In genomic region chr22:19927696-19928095, GRCh38 we compare ENCODE assay signal across 28 cellular contexts.
"Had no signal": no experiment of that assay in that cellular context is flagged by ENCODE, and none has a peak within 500 bp of the region (broad histone marks: within the 10 kb centered on the region; RNA-seq: fewer than 3 reads in every experiment).

No MANE protein-coding gene starts in this region.

- H3K79me2 ChIP-seq: parathyroid adenoma had no signal

- H3K4me1 Mint-ChIP-seq: nephron; neural progenitor cell; stimulated activated memory B cell treated with anti-CD40 and anti-IgM and Interleukin-4, amounts not matched to agents 10 μg/mL and 1 μg/mL and 100 μg/mL, for 72 hours; stimulated activated naive CD8-positive, alpha-beta T cell treated with anti-CD3 and anti-CD28 coated beads, Interleukin-15, amount 100 ng/mL, for 72 hours had no signal

- H2AFZ ChIP-seq: neural progenitor cell, parathyroid adenoma had no signal

- H3K27ac ChIP-seq: neural progenitor cell, ovary, parathyroid adenoma, psoas muscle, right lobe of liver, sigmoid colon, suprapubic skin, testis, tibial artery, transverse colon, upper lobe of right lung, uterus had no signal

- H3K4me1 ChIP-seq: neural progenitor cell, right lobe of liver, sigmoid colon, testis, tibial artery, transverse colon, uterus had no signal

- H3K36me3 Mint-ChIP-seq: natural killer cell, neural progenitor cell, type B pancreatic cell had no signal

- H3K9me3 Mint-ChIP-seq: natural killer cell; nephron; neural progenitor cell; stimulated activated memory B cell treated with anti-CD40 and anti-IgM and Interleukin-4, amounts not matched to agents 10 μg/mL and 1 μg/mL and 100 μg/mL, for 72 hours; stimulated activated naive CD8-positive, alpha-beta T cell treated with anti-CD3 and anti-CD28 coated beads, Interleukin-15, amount 100 ng/mL, for 72 hours; type B pancreatic cell had no signal

- H3K27me3 Mint-ChIP-seq: progenitor cell of endocrine pancreas; stimulated activated memory B cell treated with anti-CD40 and anti-IgM and Interleukin-4, amounts not matched to agents 10 μg/mL and 1 μg/mL and 100 μg/mL, for 72 hours; stimulated activated naive CD8-positive, alpha-beta T cell treated with anti-CD3 and anti-CD28 coated beads, Interleukin-15, amount 100 ng/mL, for 72 hours; type B pancreatic cell had no signal

- H3K4me2 ChIP-seq: neural progenitor cell had no signal

- ATAC-seq: natural killer cell; psoas muscle; right cardiac atrium; stimulated activated memory B cell treated with anti-CD40 and anti-IgM and Interleukin-4, amounts not matched to agents 10 μg/mL and 1 μg/mL and 100 μg/mL, for 72 hours; stimulated activated naive CD8-positive, alpha-beta T cell treated with anti-CD3 and anti-CD28 coated beads, Interleukin-15, amount 100 ng/mL, for 72 hours; stimulated activated naive CD8-positive, alpha-beta T cell treated with anti-CD3 and anti-CD28 coated beads, Interleukin-15, Interleukin-2, amounts not matched to agents 100 U/mL and 50 U/mL, for 24 hours had no signal

- H3K36me3 ChIP-seq: neural progenitor cell, ovary, transverse colon, upper lobe of right lung, uterus had no signal

- H3K4me3 Mint-ChIP-seq: natural killer cell; nephron; neural progenitor cell; stimulated activated memory B cell treated with anti-CD40 and anti-IgM and Interleukin-4, amounts not matched to agents 10 μg/mL and 1 μg/mL and 100 μg/mL, for 72 hours; stimulated activated naive CD8-positive, alpha-beta T cell treated with anti-CD3 and anti-CD28 coated beads, Interleukin-15, amount 100 ng/mL, for 72 hours; type B pancreatic cell had no signal

- H3K27me3 ChIP-seq: neural progenitor cell, ovary, right lobe of liver, sigmoid colon, suprapubic skin, testis, tibial artery, transverse colon, upper lobe of right lung, uterus had no signal

- FAIRE-seq: small intestine had no signal

- DNase-seq: natural killer cell; occipital lobe; ovary; psoas muscle; sigmoid colon; small intestine; stimulated activated CD4-positive, alpha-beta T cell treated with anti-CD3 and anti-CD28 coated beads, Interleukin-1b, Interleukin-23, amount 100 ng/mL, for 48 hours; stimulated activated CD4-positive, alpha-beta T cell treated with anti-CD3 and anti-CD28 coated beads, Interleukin-4, amount 100 ng/mL, for 1 hour; stimulated activated CD4-positive, alpha-beta T cell treated with anti-CD3 and anti-CD28 coated beads, Interleukin-4, amount 100 ng/mL, for 4 hours; stimulated activated CD8-positive, alpha-beta memory T cell treated with anti-CD3 and anti-CD28 coated beads, Interleukin-4, amount 100 ng/mL, for 48 hours; stimulated activated naive CD4-positive, alpha-beta T cell; stimulated activated naive CD8-positive, alpha-beta T cell treated with anti-CD3 and anti-CD28 coated beads, Interleukin-15, amount 100 ng/mL, for 72 hours; stimulated activated naive CD8-positive, alpha-beta T cell treated with anti-CD3 and anti-CD28 coated beads, Interleukin-15, Interleukin-2, amounts not matched to agents 100 U/mL and 50 U/mL, for 24 hours; substantia nigra; testis; tibial artery; transverse colon; uterus had no signal

- H3K4me3 ChIP-seq: neural progenitor cell, ovary, psoas muscle, right lobe of liver, sigmoid colon, suprapubic skin, testis, tibial artery, transverse colon, upper lobe of right lung, uterus had no signal

- H3K27ac Mint-ChIP-seq: natural killer cell; nephron; neural progenitor cell; progenitor cell of endocrine pancreas; stimulated activated memory B cell treated with anti-CD40 and anti-IgM and Interleukin-4, amounts not matched to agents 10 μg/mL and 1 μg/mL and 100 μg/mL, for 72 hours; stimulated activated naive CD8-positive, alpha-beta T cell treated with anti-CD3 and anti-CD28 coated beads, Interleukin-15, amount 100 ng/mL, for 72 hours; type B pancreatic cell had no signal

- H3K9me3 ChIP-seq: ovary, psoas muscle, right lobe of liver, sigmoid colon, suprapubic skin, testis, tibial artery, transverse colon, upper lobe of right lung, uterus had no signal

- H3K9ac ChIP-seq: neural progenitor cell, parathyroid adenoma had no signal
